ENCODE assay signal across 1 cellular context in genomic region chr3:15325228-15325627, GRCh38.
TF ChIP-seq lines count a peak whose summit lies in the region.

No MANE protein-coding gene starts in this region.

TF ChIP-seq in endothelial cell of umbilical vein, 7 proteins besides CTCF, POLR2A, EP300 and RAD21:
- no peak for TF ChIP-seq GATA2 (IDR thresholded peaks at IDR 0.05; ENCODE audit: insufficient read depth, insufficient read length, low read depth, low read length)
- TF ChIP-seq FOS (IDR thresholded peaks at IDR 0.05; ENCODE audit: borderline replicate concordance, insufficient read depth, low read length) = no peak
- TF ChIP-seq MYC (IDR thresholded peaks at IDR 0.05; ENCODE audit: low read depth, low read length) = no peak
